9 cellular contexts compared by ENCODE assay signal in genomic region chr20:62928246-62928939, GRCh38. TPM values are rescaled to one million over a fixed set of nuclear protein-coding genes. Genes with fewer than 3 reads are reported as not detected.
DNase-seq lines count a peak whose midpoint lies in the region; ATAC-seq and TF ChIP-seq lines count a peak whose summit lies in the region.
"Had no signal": no experiment of that assay in that cellular context is flagged by ENCODE, and none has a peak within 500 bp of the region (broad histone marks: within the 10 kb centered on the region; RNA-seq: fewer than 3 reads in every experiment).

No MANE protein-coding gene starts in this region.

- no peaks in the 10 kb centered on the region for H3K27me3 ChIP-seq in endodermal cell (ENCODE audit: control insufficient read depth, insufficient read depth, low read length, poor library complexity, severe bottlenecking)

- peaks cover 6% of the 10 kb centered on the region for H3K36me3 Mint-ChIP-seq in endodermal cell (ENCODE audit: low read depth)
- peaks cover 0 to 7% (median 0%) of the 10 kb centered on the region in 3 donors for H3K36me3 Mint-ChIP-seq in naive thymus-derived CD8-positive, alpha-beta T cell

- H2AFZ ChIP-seq in OCI-LY7 (ENCODE audit: low read length): no peak overlapping the region

- TF ChIP-seq CTCF in C4-2B (conservative IDR thresholded peaks at IDR 0.05) (no peak), OCI-LY7 (conservative IDR thresholded peaks at IDR 0.05; ENCODE audit: low read length) (no peak), endodermal cell (conservative IDR thresholded peaks at IDR 0.05) (no peak)

- 33 to 45% methylated on average over 5 to 14 of the region's 14 CpGs for WGBS in endodermal cell (ENCODE audit: insufficient coverage in 1 of 2, insufficient read length in 1 of 2), 2 experiments

- H3K4me3 ChIP-seq in OCI-LY7 (ENCODE audit: low read depth, low read length, poor library complexity, severe bottlenecking) (peak overlapping the region; percentile 58), endodermal cell (ENCODE audit: low read length) (peak overlapping the region; percentile 90)

- BruUV-seq in OCI-LY7 (replicated peaks; lab: Mats Ljungman, UMichigan): no TSS peak

- H3K4me1 Mint-ChIP-seq in endodermal cell: peaks cover 37% of the 10 kb centered on the region
- H3K4me1 Mint-ChIP-seq in naive thymus-derived CD8-positive, alpha-beta T cell: peaks cover 34 to 73% (median 64%) of the 10 kb centered on the region in 4 donors

- H3K9me3 ChIP-seq in OCI-LY7 (ENCODE audit: low read length): no peaks in the 10 kb centered on the region
- H3K9me3 ChIP-seq in endodermal cell (ENCODE audit: control insufficient read depth, low read length): no peaks in the 10 kb centered on the region

- H3K27ac ChIP-seq in C4-2B: peak overlapping the region; percentile 69
- peak overlapping the region; percentile 30 for H3K27ac ChIP-seq in OCI-LY7 (ENCODE audit: low read depth, low read length, poor library complexity, severe bottlenecking)
- peak overlapping the region; percentile 66 for H3K27ac ChIP-seq in endodermal cell (ENCODE audit: low read depth, low read length)

- H4K20me1 ChIP-seq in OCI-LY7 (ENCODE audit: insufficient read depth, low read length): peaks cover 32% of the 10 kb centered on the region

- no peaks in the 10 kb centered on the region for H3K9me2 ChIP-seq in OCI-LY7 (ENCODE audit: insufficient read depth, low read length)

- H3K36me3 ChIP-seq in OCI-LY7 (ENCODE audit: insufficient read depth, low read length) (peaks cover 47% of the 10 kb centered on the region), endodermal cell (ENCODE audit: control insufficient read depth, insufficient read depth, low read length) (peaks cover 15% of the 10 kb centered on the region)

- no peaks in the 10 kb centered on the region for H3K9me3 Mint-ChIP-seq in endodermal cell
- no peaks in the 10 kb centered on the region for H3K9me3 Mint-ChIP-seq in naive thymus-derived CD8-positive, alpha-beta T cell

- peak overlapping the region; percentile 99 for H3K27ac Mint-ChIP-seq in endodermal cell
- H3K27ac Mint-ChIP-seq in naive thymus-derived CD8-positive, alpha-beta T cell: peak overlapping the region; percentile 78 to 97 (median 90)

- CTCF ChIA-PET in OCI-LY7 (lab: Charles Lee; ENCODE audit: unreplicated experiment): no interaction called here

- peak overlapping the region; percentile 91 for H3K4me3 Mint-ChIP-seq in endodermal cell
- H3K4me3 Mint-ChIP-seq in naive thymus-derived CD8-positive, alpha-beta T cell: peak overlapping the region; percentile 91 to 98 (median 94)

- DNase-seq in OCI-LY7 (ENCODE audit: low spot score): no peak
- DNase-seq in endodermal cell: peak; percentile 89
- DNase-seq in naive thymus-derived CD8-positive, alpha-beta T cell: no peak
- DNase-seq in COLO668 (lab: John Stamatoyannopoulos, UW; ENCODE audit: unreplicated experiment): no peak
- no peak for DNase-seq in sciatic nerve (ENCODE audit: low spot score)
- no peak for DNase-seq in NCI-H446 treated with DMSO at 0.1 percent for 48 hours (lab: John Stamatoyannopoulos, UW)
- no peak for DNase-seq in mesenteric fat pad (ENCODE audit: low spot score)
- DNase-seq: NCI-H526 had no signal

- POLR2A ChIA-PET in OCI-LY7 (lab: Charles Lee): interaction anchor here (0.7 kb wide), 1 partner anchor 9 kb away, joined by 3 read pairs; no protein-coding TSS in a partner anchor
- POLR2A ChIA-PET in naive thymus-derived CD8-positive, alpha-beta T cell (lab: Charles Lee): interaction anchor here (0.8 to 6.3 kb wide), 9 partner anchors 8 to 132 kb away, joined by 3 to 111 read pairs (median 13); partner anchors contain the start of genes GID8, MRGBP, SLC17A9 and TCFL5

- H3K79me2 ChIP-seq in OCI-LY7 (ENCODE audit: insufficient read depth, low read depth, low read length): peaks cover 92% of the 10 kb centered on the region

- H3K27me3 Mint-ChIP-seq in endodermal cell (ENCODE audit: insufficient read depth): no peaks in the 10 kb centered on the region
- no peaks in the 10 kb centered on the region for H3K27me3 Mint-ChIP-seq in naive thymus-derived CD8-positive, alpha-beta T cell

- peaks cover 80% of the 10 kb centered on the region for H3K4me1 ChIP-seq in OCI-LY7 (ENCODE audit: insufficient read depth, low read length, poor library complexity, severe bottlenecking)
- peaks cover 9% of the 10 kb centered on the region for H3K4me1 ChIP-seq in endodermal cell (ENCODE audit: control insufficient read depth, insufficient read depth, low read length)

- peak overlapping the region; percentile 92 for H3K9ac ChIP-seq in endodermal cell (ENCODE audit: extremely low read depth, low read length, poor library complexity, severe bottlenecking)

- ATAC-seq in naive thymus-derived CD8-positive, alpha-beta T cell: no peak
- ATAC-seq in sciatic nerve: no peak

- intact Hi-C loops in OCI-LY7 (cut with micrococcal nuclease; ENCODE audit: unreplicated experiment): no loop called here
- intact Hi-C loops in sciatic nerve (cut with DNase I): no loop called here

- peak overlapping the region; percentile 98 for H3K4me2 ChIP-seq in OCI-LY7 (ENCODE audit: low read length)

RNA-seq across cellular contexts. Expression of gene DIDO1, which starts 2.1 kb away (rescaled TPM):
- 65.1 and 69.2 TPM in 2 replicates for total RNA-seq in OCI-LY7 (2014; rRNA removed; shearing (Covaris generic))
- total RNA-seq in OCI-LY7 (2022) (70.6 and 79.0 TPM in 2 replicates), endodermal cell (10 to 100 TPM; 53.5 to 68.3 TPM), sciatic nerve (60.9 TPM), mesenteric fat pad (39.0 TPM)
- polyA plus RNA-seq in endodermal cell (2013, experiment 1 of 2): 47.8 TPM
- 43.0 TPM for polyA plus RNA-seq in endodermal cell (2013, experiment 2 of 2)
- total RNA-seq in naive thymus-derived CD8-positive, alpha-beta T cell: 100 to 1,000 TPM; 125 to 132 TPM
- polyA plus RNA-seq in naive thymus-derived CD8-positive, alpha-beta T cell: 10 to 100 TPM; 26.8 to 45.8 (median 39.7) TPM

RNA-seq across cellular contexts. Expression of gene GID8, which starts 9.6 kb away (rescaled TPM):
- 28.7 and 29.2 TPM in 2 replicates for total RNA-seq in OCI-LY7 (2014; rRNA removed; shearing (Covaris generic))
- total RNA-seq in OCI-LY7 (2022): 46.1 and 47.7 TPM in 2 replicates
- total RNA-seq in endodermal cell: 10 to 100 TPM; 51.5 to 52.1 TPM
- 47.3 TPM for polyA plus RNA-seq in endodermal cell (2013, experiment 1 of 2)
- 41.8 TPM for polyA plus RNA-seq in endodermal cell (2013, experiment 2 of 2)
- 10 to 100 TPM; 57.7 to 61.2 TPM for total RNA-seq in naive thymus-derived CD8-positive, alpha-beta T cell
- 10 to 100 TPM; 20.2 to 24.4 (median 21.1) TPM for polyA plus RNA-seq in naive thymus-derived CD8-positive, alpha-beta T cell
- total RNA-seq in sciatic nerve: 27.2 TPM
- 22.6 TPM for total RNA-seq in mesenteric fat pad

RNA-seq across cellular contexts. Expression of gene SLC17A9, which starts 24.1 kb away (rescaled TPM):
- 1.7 and 2.0 TPM in 2 replicates for total RNA-seq in OCI-LY7 (2014; rRNA removed; shearing (Covaris generic))
- total RNA-seq in OCI-LY7 (2022) (8.1 and 13.2 TPM in 2 replicates), endodermal cell (10 to 100 TPM in 1 of 2 donors, 1 to 10 TPM in 1; 8.9 to 10.2 TPM), sciatic nerve (3.8 TPM), mesenteric fat pad (12.7 TPM)
- 3.2 TPM for polyA plus RNA-seq in endodermal cell (2013, experiment 1 of 2)
- 3.4 TPM for polyA plus RNA-seq in endodermal cell (2013, experiment 2 of 2)
- 10 to 100 TPM; 11.3 TPM for total RNA-seq in naive thymus-derived CD8-positive, alpha-beta T cell
- polyA plus RNA-seq in naive thymus-derived CD8-positive, alpha-beta T cell: 1 to 10 TPM; 1.2 to 2.0 (median 1.5) TPM
